Comparison of ENCODE assay signal across 14 cellular contexts in genomic region chr9:84314306-84314705, GRCh38. TPM values are rescaled to one million over a fixed set of nuclear protein-coding genes. Genes with fewer than 3 reads are reported as not detected.
DNase-seq lines count a peak whose midpoint lies in the region; ATAC-seq and TF ChIP-seq lines count a peak whose summit lies in the region.
"Had no signal": no experiment of that assay in that cellular context is flagged by ENCODE, and none has a peak within 500 bp of the region (broad histone marks: within the 10 kb centered on the region; RNA-seq: fewer than 3 reads in every experiment).

No MANE protein-coding gene starts in this region.

- no peak overlapping the region for H3K9ac ChIP-seq in IMR-90 (ENCODE audit: low read depth, low read length)
- H3K9ac ChIP-seq: GM23248 had no signal

- H4K5ac ChIP-seq in IMR-90 (ENCODE audit: low read depth, low read length): no peak overlapping the region

- H3K9me1 ChIP-seq in IMR-90 (ENCODE audit: insufficient read depth, low read length): no peaks in the 10 kb centered on the region

- no peaks in the 10 kb centered on the region for H3K9me2 ChIP-seq in PC-9 (ENCODE audit: insufficient read depth)

- CTCF ChIA-PET in activated CD4-positive, alpha-beta T cell treated with anti-CD3 and anti-CD28 coated beads, Interleukin-2, amount 10 ng/mL, durations not matched to agents 7 days and 5 days (lab: Charles Lee): interaction anchor here (0.6 to 1.5 kb wide), 4 partner anchors 10 to 362 kb away, joined by 3 to 5 read pairs (median 4); no protein-coding TSS in a partner anchor
- CTCF ChIA-PET in IMR-90 (lab: Yijun Ruan, JAX): interaction anchor here (0.6 kb wide), 1 partner anchor 341 kb away, joined by 4 read pairs; no protein-coding TSS in a partner anchor
- CTCF ChIA-PET in PC-9 (lab: Charles Lee): no interaction called here

- H3K27ac ChIP-seq in IMR-90 (ENCODE audit: insufficient read depth, low read length) (no peak overlapping the region), PC-9 (no peak overlapping the region)
- H3K27ac ChIP-seq: C4-2B, GM23248 had no signal

- no peak overlapping the region for H2AK9ac ChIP-seq in IMR-90 (replicated peaks; ENCODE audit: low read depth, low read length, poor library complexity)

- TF ChIP-seq POLR2A in IMR-90 (IDR thresholded peaks at IDR 0.05; ENCODE audit: low read depth, low read length): no peak

- in situ Hi-C loops in IMR-90 (cut with MboI; ENCODE audit: low sequenced_read_pairs): no loop called here

- no peaks in the 10 kb centered on the region for H3K36me3 Mint-ChIP-seq in activated CD4-positive, alpha-beta T cell treated with anti-CD3 and anti-CD28 coated beads, Interleukin-2, amount 10 ng/mL, durations not matched to agents 24 days and 14 days (ENCODE audit: low read depth)
- H3K36me3 Mint-ChIP-seq in activated CD4-positive, alpha-beta T cell treated with anti-CD3 and anti-CD28 coated beads, Interleukin-2, amount 10 ng/mL, durations not matched to agents 7 days and 5 days (ENCODE audit: low read depth): no peaks in the 10 kb centered on the region
- no peaks in the 10 kb centered on the region for H3K36me3 Mint-ChIP-seq in activated T-helper 17 cell treated with anti-CD3 and anti-CD28 coated beads, Interleukin-2, amount 50 U/mL, for 72 hours (ENCODE audit: low read depth)

- no peak overlapping the region for H2AK5ac ChIP-seq in IMR-90 (ENCODE audit: low read depth, low read length)

- dilution Hi-C loops in IMR-90 (cut with HindIII; ENCODE audit: low sequenced_read_pairs, unreplicated experiment): no loop called here

- H3K79me1 ChIP-seq in IMR-90 (ENCODE audit: low read depth in 1 of 2, low read length in 2 of 2): no peaks in the 10 kb centered on the region

- H3K4me1 Mint-ChIP-seq in activated CD4-positive, alpha-beta T cell treated with anti-CD3 and anti-CD28 coated beads, Interleukin-2, amount 10 ng/mL, durations not matched to agents 24 days and 14 days: peaks cover 19% of the 10 kb centered on the region
- H3K4me1 Mint-ChIP-seq in activated CD4-positive, alpha-beta T cell treated with anti-CD3 and anti-CD28 coated beads, Interleukin-2, amount 10 ng/mL, durations not matched to agents 7 days and 5 days: peaks cover 10% of the 10 kb centered on the region
- no peaks in the 10 kb centered on the region for H3K4me1 Mint-ChIP-seq in activated T-helper 17 cell treated with anti-CD3 and anti-CD28 coated beads, Interleukin-2, amount 50 U/mL, for 72 hours

- POLR2A ChIA-PET in activated CD4-positive, alpha-beta T cell treated with anti-CD3 and anti-CD28 coated beads, Interleukin-2, amount 10 ng/mL, durations not matched to agents 7 days and 5 days (lab: Charles Lee): no interaction called here
- POLR2A ChIA-PET in IMR-90 (lab: Charles Lee; ENCODE audit: unreplicated experiment): no interaction called here
- POLR2A ChIA-PET in PC-9 (lab: Charles Lee; ENCODE audit: unreplicated experiment): no interaction called here

- H3K4me1 ChIP-seq in IMR-90 (ENCODE audit: control insufficient read depth, insufficient read depth, low read length) (peaks cover 3% of the 10 kb centered on the region; the same call in 1 of the 2 replicates), PC-9 (replicated peaks; ENCODE audit: insufficient read depth) (no peaks in the 10 kb centered on the region)
- H3K4me1 ChIP-seq: Caco-2 had no signal

- no peak overlapping the region for H4K8ac ChIP-seq in IMR-90 (ENCODE audit: low read depth in 2 of 2, low read length in 2 of 2)

- H3K56ac ChIP-seq in IMR-90 (ENCODE audit: extremely low read depth, insufficient read depth, low read length): no peak overlapping the region

- H3K4me3 ChIP-seq in IMR-90 (ENCODE audit: insufficient read depth, low read depth, low read length) (no peak overlapping the region), PC-9 (no peak overlapping the region)
- H3K4me3 ChIP-seq: GM23248, HAP-1 had no signal

- no peaks in the 10 kb centered on the region for H3K79me2 ChIP-seq in PC-9 (ENCODE audit: low read depth)

- H2AFZ ChIP-seq in IMR-90 (replicated peaks; ENCODE audit: low read length, poor library complexity) (no peak overlapping the region), PC-9 (no peak overlapping the region)

- intact Hi-C loops in activated CD4-positive, alpha-beta T cell treated with anti-CD3 and anti-CD28 coated beads, Interleukin-2, amount 10 ng/mL, durations not matched to agents 24 days and 14 days (cut with micrococcal nuclease): loop anchor here (2.0 to 10.0 kb wide), 3 partner anchors 44 to 140 kb away; no protein-coding TSS in a partner anchor
- intact Hi-C loops in IMR-90 (cut with micrococcal nuclease) (loop anchor here (2.0 to 10.0 kb wide), 3 partner anchors 144 to 480 kb away; no protein-coding TSS in a partner anchor), PC-9 (cut with micrococcal nuclease; ENCODE audit: unreplicated experiment) (loop anchor here (2.0 kb wide), 1 partner anchor 20 kb away; no protein-coding TSS in a partner anchor)

- peak; percentile 38; the same call in 1 of the 2 replicates for ATAC-seq in IMR-90 (ENCODE audit: low read depth)
- no peak for ATAC-seq in activated T-helper 17 cell treated with anti-CD3 and anti-CD28 coated beads, Interleukin-2, amount 50 U/mL, for 72 hours (replicated peaks)

- no peak for TF ChIP-seq CTCF in IMR-90 (conservative IDR thresholded peaks at IDR 0.05; ENCODE audit: low read depth, low read length)
- TF ChIP-seq CTCF in PC-9 (conservative IDR thresholded peaks at IDR 0.05): no peak

- H3K27me3 ChIP-seq in IMR-90 (ENCODE audit: control insufficient read depth, insufficient read depth, low read length): no peaks in the 10 kb centered on the region
- no peaks in the 10 kb centered on the region for H3K27me3 ChIP-seq in PC-9 (ENCODE audit: insufficient read depth, low read depth)

- no peak overlapping the region for H2BK20ac ChIP-seq in IMR-90 (ENCODE audit: low read depth, low read length)

- H2BK120ac ChIP-seq in IMR-90 (ENCODE audit: low read depth, low read length): no peak overlapping the region

- TF ChIP-seq RAD21 in IMR-90 (IDR thresholded peaks at IDR 0.05; ENCODE audit: low read length): no peak

- H3K4me2 ChIP-seq in IMR-90 (ENCODE audit: low read depth, low read length) (no peak overlapping the region), PC-9 (no peak overlapping the region)

- 0 out of 2 replicates have a peak overlapping the region, but pooled peaks have one; percentile 22 for H3K18ac ChIP-seq in IMR-90 (ENCODE audit: low read depth, low read length)

- no peak overlapping the region; the same call in 2 of the 3 replicates for H2BK15ac ChIP-seq in IMR-90 (ENCODE audit: low read depth, low read length)

- no peaks in the 10 kb centered on the region for H3F3A ChIP-seq in PC-9 (ENCODE audit: insufficient read depth, low read depth)

- H3K9me3 Mint-ChIP-seq in activated CD4-positive, alpha-beta T cell treated with anti-CD3 and anti-CD28 coated beads, Interleukin-2, amount 10 ng/mL, durations not matched to agents 24 days and 14 days: no peaks in the 10 kb centered on the region
- no peaks in the 10 kb centered on the region for H3K9me3 Mint-ChIP-seq in activated CD4-positive, alpha-beta T cell treated with anti-CD3 and anti-CD28 coated beads, Interleukin-2, amount 10 ng/mL, durations not matched to agents 7 days and 5 days
- H3K9me3 Mint-ChIP-seq in activated T-helper 17 cell treated with anti-CD3 and anti-CD28 coated beads, Interleukin-2, amount 50 U/mL, for 72 hours: no peaks in the 10 kb centered on the region
- H3K9me3 Mint-ChIP-seq: CD4-positive, alpha-beta T cell had no signal

- no peak overlapping the region for H3K23ac ChIP-seq in IMR-90 (ENCODE audit: low read depth, low read length)

- peak overlapping the region; percentile 42 for H3K27ac Mint-ChIP-seq in activated CD4-positive, alpha-beta T cell treated with anti-CD3 and anti-CD28 coated beads, Interleukin-2, amount 10 ng/mL, durations not matched to agents 24 days and 14 days
- H3K27ac Mint-ChIP-seq in activated CD4-positive, alpha-beta T cell treated with anti-CD3 and anti-CD28 coated beads, Interleukin-2, amount 10 ng/mL, durations not matched to agents 7 days and 5 days: no peak overlapping the region
- H3K27ac Mint-ChIP-seq in activated T-helper 17 cell treated with anti-CD3 and anti-CD28 coated beads, Interleukin-2, amount 50 U/mL, for 72 hours: peak overlapping the region; percentile 74
- H3K27ac Mint-ChIP-seq: CD4-positive, alpha-beta T cell had no signal

- H3K4me3 Mint-ChIP-seq in activated CD4-positive, alpha-beta T cell treated with anti-CD3 and anti-CD28 coated beads, Interleukin-2, amount 10 ng/mL, durations not matched to agents 24 days and 14 days: no peak overlapping the region
- no peak overlapping the region for H3K4me3 Mint-ChIP-seq in activated CD4-positive, alpha-beta T cell treated with anti-CD3 and anti-CD28 coated beads, Interleukin-2, amount 10 ng/mL, durations not matched to agents 7 days and 5 days
- no peak overlapping the region for H3K4me3 Mint-ChIP-seq in activated T-helper 17 cell treated with anti-CD3 and anti-CD28 coated beads, Interleukin-2, amount 50 U/mL, for 72 hours
- H3K4me3 Mint-ChIP-seq: CD4-positive, alpha-beta T cell had no signal

- no peak overlapping the region for H4K91ac ChIP-seq in IMR-90 (ENCODE audit: insufficient read depth, low read depth, low read length)

- no peaks in the 10 kb centered on the region for H3K36me3 ChIP-seq in IMR-90 (ENCODE audit: control insufficient read depth, insufficient read depth, low read length)
- H3K36me3 ChIP-seq in PC-9 (ENCODE audit: low read depth): no peaks in the 10 kb centered on the region
- H3K36me3 ChIP-seq: HAP-1 had no signal

- WGBS in IMR-90 (ENCODE audit: extremely low coverage in 2 of 2, insufficient read length in 1 of 2), 2 experiments: no CpG with 5 or more reads among the region's 2 CpGs

- H3K14ac ChIP-seq in IMR-90 (replicated peaks; ENCODE audit: low read depth, low read length): no peak overlapping the region

- no peak overlapping the region for H3K4ac ChIP-seq in IMR-90 (ENCODE audit: low read depth, low read length)

- peak overlapping the region; percentile 47 for H2BK5ac ChIP-seq in IMR-90 (ENCODE audit: low read depth, low read length, poor library complexity, severe bottlenecking)

- no peak for DNase-seq in activated CD4-positive, alpha-beta T cell treated with anti-CD3 and anti-CD28 coated beads, Interleukin-2, amount 10 ng/mL, durations not matched to agents 24 days and 14 days
- DNase-seq in activated CD4-positive, alpha-beta T cell treated with anti-CD3 and anti-CD28 coated beads, Interleukin-2, amount 10 ng/mL, durations not matched to agents 7 days and 5 days: no peak
- DNase-seq in IMR-90: peak; percentile 51
- no peak for DNase-seq in stimulated activated CD4-positive, alpha-beta T cell treated with anti-CD3 and anti-CD28 coated beads, Interleukin-1b, Interleukin-23, amount 100 ng/mL, for 48 hours
- no peak for DNase-seq in iPS-NIHi11 (ENCODE audit: low spot score)
- no peak for DNase-seq in PC-9
- DNase-seq: ACHN; Caco-2; CD4-positive, alpha-beta T cell; GDM1; GM23248 had no signal

- no peaks in the 10 kb centered on the region for H3K9me3 ChIP-seq in IMR-90 (ENCODE audit: control insufficient read depth, insufficient read depth, low read length)
- no peaks in the 10 kb centered on the region for H3K9me3 ChIP-seq in PC-9 (ENCODE audit: insufficient read depth, low read depth)
- H3K9me3 ChIP-seq: Caco-2, HAP-1 had no signal

- no peaks in the 10 kb centered on the region for H4K20me1 ChIP-seq in IMR-90 (ENCODE audit: insufficient read depth, low read length)
- H4K20me1 ChIP-seq in PC-9 (ENCODE audit: insufficient read depth): no peaks in the 10 kb centered on the region

- BruUV-seq in IMR-90 (replicated peaks; lab: Mats Ljungman, UMichigan) (no TSS peak), PC-9 (replicated peaks; lab: Mats Ljungman, UMichigan) (no TSS peak)

- H3K27me3 Mint-ChIP-seq in activated CD4-positive, alpha-beta T cell treated with anti-CD3 and anti-CD28 coated beads, Interleukin-2, amount 10 ng/mL, durations not matched to agents 24 days and 14 days: no peaks in the 10 kb centered on the region
- no peaks in the 10 kb centered on the region for H3K27me3 Mint-ChIP-seq in activated CD4-positive, alpha-beta T cell treated with anti-CD3 and anti-CD28 coated beads, Interleukin-2, amount 10 ng/mL, durations not matched to agents 7 days and 5 days
- no peaks in the 10 kb centered on the region for H3K27me3 Mint-ChIP-seq in activated T-helper 17 cell treated with anti-CD3 and anti-CD28 coated beads, Interleukin-2, amount 50 U/mL, for 72 hours
- H3K27me3 Mint-ChIP-seq: CD4-positive, alpha-beta T cell had no signal

RNA-seq across cellular contexts. Expression of gene SLC28A3, which starts 26.3 kb away (rescaled TPM):
- 0.44 and 0.54 TPM in 2 replicates for total RNA-seq in activated CD4-positive, alpha-beta T cell treated with anti-CD3 and anti-CD28 coated beads, Interleukin-2, amount 10 ng/mL, durations not matched to agents 24 days and 14 days
- under 1 TPM; 0.04 to 0.07 TPM for total RNA-seq in activated CD4-positive, alpha-beta T cell treated with anti-CD3 and anti-CD28 coated beads, Interleukin-2, amount 10 ng/mL, durations not matched to agents 7 days and 5 days
- total RNA-seq in IMR-90 (2012; rRNA removed): 1.9 and 2.2 TPM in 2 replicates
- polyA plus RNA-seq in IMR-90 (2012; rRNA removed): 1.0 and 1.1 TPM in 2 replicates
- polyA plus RNA-seq in IMR-90 (2012; cell fraction: cytosol; rRNA removed): 0.33 and 0.38 TPM in 2 replicates
- polyA plus RNA-seq in IMR-90 (2012; cell fraction: nucleus; rRNA removed; ENCODE audit: low replicate concordance): 0.27 and 1.1 TPM in 2 replicates
- total RNA-seq in activated T-helper 17 cell treated with anti-CD3 and anti-CD28 coated beads, Interleukin-2, amount 50 U/mL, for 72 hours: 1 to 10 TPM in 1 of 2 donors, under 1 TPM in 1; 0.37 to 1.5 TPM
- 0.08 and 0.13 TPM in 2 replicates for total RNA-seq in PC-9 (2021)
- total RNA-seq: CD4-positive, alpha-beta T cell had no signal
